9 cellular contexts compared by ENCODE assay signal in the genomic region with DNA sequence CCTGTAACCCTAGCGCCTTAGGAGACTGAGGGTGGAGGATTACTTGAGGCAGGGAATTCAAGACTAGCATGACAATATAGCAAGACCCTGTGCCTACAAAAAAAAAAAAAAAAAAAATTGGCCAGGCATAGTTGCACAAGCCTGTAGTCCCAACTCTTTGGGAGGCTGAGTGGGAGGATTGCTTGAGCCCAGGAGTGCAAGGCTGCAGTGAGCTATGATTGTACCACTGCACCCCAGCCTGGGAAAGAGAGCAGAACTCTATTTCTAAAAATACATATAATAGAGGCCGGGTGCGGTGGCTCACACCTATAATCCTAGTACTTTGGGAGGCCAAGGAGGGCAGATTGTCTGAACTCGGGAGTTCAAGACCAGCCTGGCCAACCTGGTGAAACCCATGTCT.
"Had no signal": no experiment of that assay in that cellular context is flagged by ENCODE, and none has a peak within 500 bp of the region (broad histone marks: within the 10 kb centered on the region; RNA-seq: fewer than 3 reads in every experiment).

No MANE protein-coding gene starts in this region.

- H3K4me3 ChIP-seq: GM23248, GM23338, HAP-1 had no signal

- DNase-seq: GM23248, GOT3, H7, H9, HCEC 1CT, HFFc6 had no signal

- H3K27ac ChIP-seq: GM23248 had no signal

- ATAC-seq: GM23338, HCT116 had no signal
